ENCODE assay signal across 1 cellular context in the genomic region with DNA sequence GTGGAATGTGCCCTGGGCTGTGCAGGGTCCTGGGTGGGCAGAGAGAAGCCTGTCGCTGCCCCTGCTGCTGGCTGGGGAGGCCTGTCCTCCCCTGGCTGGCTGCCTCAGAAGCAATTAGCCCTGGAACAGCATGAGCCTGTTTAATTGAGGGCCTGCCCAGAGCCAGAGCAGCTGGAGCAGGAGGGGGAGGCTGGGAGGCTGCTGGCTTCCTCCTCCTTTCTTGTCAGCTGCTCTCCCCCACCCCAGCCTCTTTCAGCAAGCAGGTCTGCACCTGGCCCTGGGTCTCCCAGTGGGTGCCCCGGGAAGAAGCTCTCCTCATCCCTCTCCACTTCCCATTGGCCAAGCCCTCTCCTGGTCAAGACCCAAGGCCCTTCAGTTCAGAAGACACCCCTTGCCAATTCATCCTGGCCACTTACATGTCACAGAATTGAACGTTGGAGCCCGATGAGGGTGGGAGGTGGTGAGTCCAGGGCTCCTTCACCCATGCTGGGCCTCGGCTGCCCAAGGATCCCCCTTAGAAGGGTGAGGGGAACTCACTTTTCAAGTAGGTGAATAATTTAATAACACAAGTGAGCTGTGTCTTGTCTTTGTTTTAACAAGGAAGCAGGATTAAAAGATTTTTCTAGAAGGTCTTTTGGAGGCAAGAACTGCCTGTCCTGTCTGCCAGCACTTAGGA.
TF ChIP-seq lines count a peak whose summit lies in the region.

No MANE protein-coding gene starts in this region.

TF ChIP-seq in K562, 482 proteins besides CTCF, POLR2A, EP300 and RAD21:
- no peak for TF ChIP-seq SMAD2 (IDR thresholded peaks at IDR 0.05; ENCODE audit: low read depth, low read length)
- no peak for TF ChIP-seq GATAD2B (IDR thresholded peaks at IDR 0.05; ENCODE audit: borderline replicate concordance)
- TF ChIP-seq POLR2G (IDR thresholded peaks at IDR 0.05; ENCODE audit: low read depth, low read length), result 0 out of 2 replicates have a peak, but pooled peaks have one; percentile 25
- TF ChIP-seq PHB2 (IDR thresholded peaks at IDR 0.05; ENCODE audit: low read depth), result no peak
